ENCODE assay signal across 1 cellular context in genomic region chr14:54354968-54355641, GRCh38.
TF ChIP-seq lines count a peak whose summit lies in the region.

No MANE protein-coding gene starts in this region.

TF ChIP-seq in K562, 482 proteins besides CTCF, POLR2A, EP300 and RAD21 (continued from another document):
- no peak for TF ChIP-seq ZNF407 (IDR thresholded peaks at IDR 0.05; ENCODE audit: low read depth)
- peak; percentile 50 for TF ChIP-seq RBM25 (IDR thresholded peaks at IDR 0.05; ENCODE audit: low read depth, low read length, severe bottlenecking)
- no peak for TF ChIP-seq LEF1 (IDR thresholded peaks at IDR 0.05)
- TF ChIP-seq HDAC6 (IDR thresholded peaks at IDR 0.05; ENCODE audit: low read depth, low read length): no peak
- TF ChIP-seq ZNF146 (CRISPR knock-in tag; IDR thresholded peaks at IDR 0.05; ENCODE audit: unreplicated experiment): peak; percentile 52
